In the genomic region with DNA sequence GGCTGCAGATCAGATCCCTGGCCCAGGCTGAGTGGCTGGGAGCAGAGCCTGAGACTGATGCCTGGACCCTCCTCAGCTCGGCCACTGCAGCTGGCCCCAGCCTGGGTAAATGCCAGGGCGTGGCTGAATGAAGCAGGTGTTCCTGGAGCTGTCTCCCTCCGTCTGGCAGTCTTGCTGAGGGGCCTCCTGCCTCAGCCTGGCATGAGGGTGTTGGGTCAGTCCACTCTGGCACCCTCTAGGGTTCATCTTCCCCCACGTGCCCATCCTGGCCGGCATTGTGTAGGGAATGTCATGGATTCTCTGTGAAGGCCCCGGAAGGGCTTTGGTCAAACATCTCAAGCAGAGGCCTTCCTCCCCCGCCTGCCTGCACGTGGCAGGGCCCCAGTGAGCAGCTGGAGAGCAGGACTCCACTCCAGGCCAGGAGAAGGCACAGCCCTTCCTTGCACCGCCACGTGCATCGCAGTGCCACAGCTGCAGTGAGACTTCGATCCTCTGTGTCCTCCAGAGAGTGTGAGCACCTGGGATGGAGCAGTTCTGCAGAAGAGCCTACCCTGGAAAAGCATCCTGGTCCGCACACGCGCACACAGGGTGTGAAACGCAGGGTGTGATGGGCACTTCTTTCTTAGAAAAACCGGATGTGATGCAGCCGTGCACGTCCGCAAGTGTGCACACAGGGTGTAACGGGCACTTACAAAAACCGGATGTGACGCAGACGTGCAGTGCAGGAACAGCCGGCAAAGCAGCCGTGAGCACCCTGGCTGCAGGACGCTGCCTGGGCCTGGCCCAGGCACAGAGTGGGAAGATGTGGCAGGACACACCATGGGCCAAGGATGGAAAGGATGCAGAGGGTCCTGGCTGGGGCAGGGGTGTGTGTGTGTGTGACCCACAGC, we compare ENCODE assay signal across 26 cellular contexts. TPM values are rescaled to one million over a fixed set of nuclear protein-coding genes. Genes with fewer than 3 reads are reported as not detected.
A peak's percentile ranks its signal among the peaks of the same experiment; 100 is the strongest.
DNase-seq lines count a peak whose midpoint lies in the region; ATAC-seq, FAIRE-seq and TF ChIP-seq lines count a peak whose summit lies in the region.
"Had no signal": no experiment of that assay in that cellular context is flagged by ENCODE, and none has a peak within 500 bp of the region (broad histone marks: within the 10 kb centered on the region; RNA-seq: fewer than 3 reads in every experiment).

No MANE protein-coding gene starts in this region.

- no peak overlapping the region for H3K4ac ChIP-seq in H1 (replicated peaks; ENCODE audit: insufficient read length, low read depth, low read length)

- no peak overlapping the region for H4K91ac ChIP-seq in H1 (replicated peaks; ENCODE audit: insufficient read length, low read length)

- H3K36me3 ChIP-seq in H1 (ENCODE audit: control insufficient read depth in 2 of 4, insufficient read depth in 4 of 4, low read length in 3 of 4) (no peaks in the 10 kb centered on the region), spleen (no peaks in the 10 kb centered on the region)
- H3K36me3 ChIP-seq: BLaER1 treated with 17β-estradiol and CSF1 and Interleukin-3, amounts not matched to agents 10 nM and 100 nM; SJCRH30 had no signal

- ATAC-seq in GM19395 (IDR thresholded peaks at IDR 0.05; ENCODE audit: unreplicated experiment) = no peak
- ATAC-seq in HG02973 (IDR thresholded peaks at IDR 0.05; ENCODE audit: unreplicated experiment) = no peak
- ATAC-seq: foreskin keratinocyte; naive thymus-derived CD8-positive, alpha-beta T cell had no signal

- no peak for TF ChIP-seq POLR2A in H1 (IDR thresholded peaks at IDR 0.05; ENCODE audit: control extremely low read depth in 1 of 2, low read depth in 2 of 2, low read length in 2 of 2)
- TF ChIP-seq POLR2A in spleen (IDR thresholded peaks at IDR 0.05) = no peak

- 83% methylated on average over 25 of the region's 27 CpGs; no CpG with 5 or more reads in 1 of the 2 experiments for WGBS in H1 (ENCODE audit: extremely low coverage in 1 of 2, insufficient coverage in 1 of 2, insufficient read length in 1 of 2, insufficient replicate concordance in 2 of 2, low coverage in 1 of 2, low lambda C conversion rate in 2 of 2, missing lambda C conversion rate in 1 of 2), 2 experiments
- 77 to 81% (median 78%) methylated on average over 21 to 27 of the region's 27 CpGs for WGBS in spleen, 5 donors

- FAIRE-seq in H1 (lab: Jason Lieb, UNC) = no peak
- FAIRE-seq: bronchial epithelial cell, keratinocyte had no signal

- no peak overlapping the region for H2AFZ ChIP-seq in H1 (ENCODE audit: low read length)

- H3K56ac ChIP-seq in H1 (replicated peaks; ENCODE audit: insufficient read length, low read depth, low read length) = no peak overlapping the region

- H3K4me3 ChIP-seq in H1 (ENCODE audit: extremely low read depth in 1 of 4, insufficient read depth in 2 of 4, low read depth in 3 of 4, low read length in 4 of 4) (no peak overlapping the region), spleen (no peak overlapping the region)
- H3K4me3 ChIP-seq: BLaER1 treated with 17β-estradiol and CSF1 and Interleukin-3, amounts not matched to agents 10 nM and 100 nM; SJCRH30 had no signal

- H3K9me3 ChIP-seq in H1 (ENCODE audit: insufficient read depth in 2 of 2, low read depth in 1 of 2, low read length in 1 of 2) (peaks cover 7 to 13% of the 10 kb centered on the region in 2 experiments; a peak in 3 of 4 replicates), spleen (peaks cover 0 to 11% (median 6%) of the 10 kb centered on the region in 8 donors)
- H3K9me3 ChIP-seq: SJCRH30 had no signal

- TF ChIP-seq EP300 in H1 (IDR thresholded peaks at IDR 0.05; ENCODE audit: borderline replicate concordance in 1 of 2, low read depth in 2 of 2, low read length in 2 of 2) = no peak

- H3K23ac ChIP-seq in H1 (ENCODE audit: insufficient read length) = no peak overlapping the region

- H2BK12ac ChIP-seq in H1 (ENCODE audit: low read depth, low read length) = peak overlapping the region; percentile 55; the same call in 1 of the 2 replicates

- H3K14ac ChIP-seq in H1 (ENCODE audit: insufficient read length) = no peak overlapping the region

- no peak overlapping the region for H2BK20ac ChIP-seq in H1 (ENCODE audit: low read length)

- H2BK120ac ChIP-seq in H1 (replicated peaks; ENCODE audit: low read depth, low read length) = no peak overlapping the region

- no peak overlapping the region; the same call in 1 of the 2 replicates for H4K8ac ChIP-seq in H1 (ENCODE audit: extremely low read depth, insufficient read depth, low read length)

- H2BK5ac ChIP-seq in H1 (ENCODE audit: low read depth, low read length) = no peak overlapping the region

- TF ChIP-seq CTCF in H1 (IDR thresholded peaks at IDR 0.05; ENCODE audit: control extremely low read depth in 1 of 3, insufficient read depth in 1 of 3, low read depth in 1 of 3, low read length in 3 of 3) = no peak
- no peak for TF ChIP-seq CTCF in spleen (IDR thresholded peaks at IDR 0.05 in 8 of 11, conservative IDR thresholded peaks at IDR 0.05 in 3 of 11)

- H2BK15ac ChIP-seq in H1 (ENCODE audit: low read length) = no peak overlapping the region

- no peak for TF ChIP-seq RAD21 in H1 (IDR thresholded peaks at IDR 0.05 in 1 of 2, conservative IDR thresholded peaks at IDR 0.05 in 1 of 2; ENCODE audit: low read depth in 2 of 2, low read length in 2 of 2)

- no peak overlapping the region for H4K5ac ChIP-seq in H1 (ENCODE audit: insufficient read length, low read depth, low read length)

- H2AK5ac ChIP-seq in H1 (ENCODE audit: low read depth, low read length) = no peak overlapping the region

- no peaks in the 10 kb centered on the region for H3K79me2 ChIP-seq in H1 (ENCODE audit: control insufficient read depth in 1 of 2, insufficient read depth in 2 of 2, low read length in 2 of 2)

- no peak overlapping the region for H3K9ac ChIP-seq in H1 (replicated peaks in 1 of 4; ENCODE audit: extremely low read depth in 1 of 4, low read depth in 3 of 4, low read length in 3 of 4)
- H3K9ac ChIP-seq: BLaER1 treated with 17β-estradiol and CSF1 and Interleukin-3, amounts not matched to agents 10 nM and 100 nM had no signal

- no peak overlapping the region for H3K4me2 ChIP-seq in H1 (ENCODE audit: insufficient read depth in 1 of 2, low read depth in 2 of 2, low read length in 2 of 2)

- H3K23me2 ChIP-seq in H1 (ENCODE audit: low read depth, low read length) = no peaks in the 10 kb centered on the region; the same call in 1 of the 2 replicates

- DNase-seq in NOMO-1 treated with dmso at 0.1 percent for 144 hours (lab: John Stamatoyannopoulos, UW; ENCODE audit: unreplicated experiment) (peak; percentile 4), NOMO-1 (lab: John Stamatoyannopoulos, UW; ENCODE audit: unreplicated experiment in 2 of 2) (no peak), NCI-H524 treated with DMSO at 0.1 percent for 48 hours (lab: John Stamatoyannopoulos, UW) (peak; percentile 29), H1 (ENCODE audit: low read depth in 1 of 2, low spot score in 2 of 2) (no peak), spleen (peak; percentile 47), HEK293T (ENCODE audit: extremely low spot score) (no peak)
- DNase-seq: activated CD4-positive, alpha-beta memory T cell treated with anti-CD3 and anti-CD28 coated beads, Interleukin-2, amount 10 ng/mL, durations not matched to agents 7 days and 5 days; dermis blood vessel endothelial cell; DMS153; foreskin keratinocyte; IMR-90; MM.1S; NCI-H187; NCI-H446 treated with DMSO at 0.1 percent for 48 hours; SJCRH30; stimulated activated CD4-positive, alpha-beta T cell treated with anti-CD3 and anti-CD28 coated beads, Interleukin-2, amount 100 ng/mL, for 24 hours had no signal

- H3K27me3 ChIP-seq in H1 (replicated peaks in 1 of 4; ENCODE audit: control insufficient read depth in 3 of 4, extremely low read depth in 1 of 4, insufficient read depth in 3 of 4, low read length in 3 of 4) (no peaks in the 10 kb centered on the region), spleen (replicated peaks in 1 of 7) (peaks cover 0 to 19% (median 0%) of the 10 kb centered on the region in 7 donors)
- H3K27me3 ChIP-seq: BLaER1 treated with 17β-estradiol and CSF1 and Interleukin-3, amounts not matched to agents 10 nM and 100 nM; foreskin keratinocyte; SJCRH30 had no signal

- H3K4me1 ChIP-seq in H1 (replicated peaks in 1 of 4; ENCODE audit: control insufficient read depth in 3 of 4, insufficient read depth in 4 of 4, low read length in 3 of 4) (peaks cover 0 to 3% (median 0%) of the 10 kb centered on the region in 4 experiments; a peak in 1 of 7 replicates), spleen (peaks cover 0 to 24% (median 3%) of the 10 kb centered on the region in 6 donors)
- H3K4me1 ChIP-seq: foreskin keratinocyte, SJCRH30 had no signal

- no peaks in the 10 kb centered on the region for H4K20me1 ChIP-seq in H1 (replicated peaks in 1 of 2; ENCODE audit: control insufficient read depth in 1 of 2, insufficient read depth in 2 of 2, low read length in 2 of 2)
- H4K20me1 ChIP-seq: BLaER1 treated with 17β-estradiol and CSF1 and Interleukin-3, amounts not matched to agents 10 nM and 100 nM had no signal

- H3K27ac ChIP-seq in H1 (ENCODE audit: low read depth, low read length) (no peak overlapping the region), spleen (no peak overlapping the region)
- H3K27ac ChIP-seq: BLaER1 treated with 17β-estradiol and CSF1 and Interleukin-3, amounts not matched to agents 10 nM and 100 nM; foreskin keratinocyte; SJCRH30 had no signal

- no peak overlapping the region for H3K18ac ChIP-seq in H1 (ENCODE audit: extremely low read depth, low read length)

- H3K79me1 ChIP-seq in H1 (ENCODE audit: low read depth, low read length) = no peaks in the 10 kb centered on the region

- POLR2A ChIA-PET in H1 (lab: Charles Lee; ENCODE audit: partially characterized antibody) (no interaction called here), HEK293T (lab: Yijun Ruan, JAX) (no interaction called here)

- intact Hi-C loops in spleen (cut with DNase I; ENCODE audit: low total_unique reads) = no loop called here

- CTCF ChIA-PET in H1 (lab: Charles Lee; ENCODE audit: partially characterized antibody) (interaction anchor here (0.7 to 1.6 kb wide), 4 partner anchors 11 to 40 kb away, joined by 3 to 5 read pairs (median 3); a partner anchor contains a TSS), HEK293T (lab: Yijun Ruan, JAX) (no interaction called here)

RNA-seq across cellular contexts. Expression of a gene that starts 4.6 kb away (rescaled TPM):
- total RNA-seq in H1 (2021; fragmentation: NEBNext Ultra II Directional; extraction: Animal tissue kit (Norgen Biotek cat#: 25700)) = not detected in 2 replicates
- polyA plus RNA-seq in H1 (2011; rRNA removed) (not detected in 2 replicates), spleen (not detected)
- polyA plus RNA-seq in H1 (2011; cell fraction: cytosol; rRNA removed) = not detected
- polyA plus RNA-seq in H1 (2011; cell fraction: nucleus; rRNA removed) = 0.09 TPM
- not detected in 4 replicates for polyA plus RNA-seq in H1 (2012, experiment 1 of 2)
- polyA plus RNA-seq in H1 (2012, experiment 2 of 2) = not detected
- not detected for polyA plus RNA-seq in H1 (2013, experiment 1 of 2)
- polyA plus RNA-seq in H1 (2013, experiment 2 of 2) = not detected
- polyA minus RNA-seq in H1 (2011; rRNA and poly(A)+ RNA removed) = not detected in 2 replicates
- not detected for polyA minus RNA-seq in H1 (2011; cell fraction: cytosol; rRNA and poly(A)+ RNA removed)
- not detected for polyA minus RNA-seq in H1 (2011; cell fraction: nucleus; rRNA and poly(A)+ RNA removed)
- not detected for total RNA-seq in spleen
- total RNA-seq: activated CD4-positive, alpha-beta memory T cell treated with anti-CD3 and anti-CD28 coated beads, Interleukin-2, amount 10 ng/mL, durations not matched to agents 7 days and 5 days; activated T-helper 1 cell treated with anti-CD3 and anti-CD28 coated beads, Interleukin-12 subunit alpha, Interleukin-12 subunit beta, Interleukin-2, Interleukin-4 antibody, amounts not matched to agents 30 ng/mL and 10 ng/mL and 1 ng/mL, durations not matched to agents 14 hours and 24 hours and 36 hours; bronchial epithelial cell; dermis blood vessel endothelial cell; foreskin keratinocyte; IMR-90; naive thymus-derived CD8-positive, alpha-beta T cell; SJCRH30; T-helper 2 cell treated with Interferon-gamma antibody and Interleukin-4, amounts not matched to agents 100 ng/mL and 5 ng/mL, for 36 hours; urinary bladder had no signal
- polyA plus RNA-seq: adipose tissue; foreskin keratinocyte; IMR-90; keratinocyte; naive thymus-derived CD8-positive, alpha-beta T cell; urinary bladder had no signal

RNA-seq across cellular contexts. Expression of a gene that starts 10.3 kb away (rescaled TPM):
- not detected in 2 replicates for total RNA-seq in H1 (2021; fragmentation: NEBNext Ultra II Directional; extraction: Animal tissue kit (Norgen Biotek cat#: 25700))
- polyA plus RNA-seq in H1 (2011; rRNA removed) (0.16 TPM in 1 of 2 replicates, not detected in the other), spleen (not detected)
- polyA plus RNA-seq in H1 (2011; cell fraction: cytosol; rRNA removed) = not detected
- polyA plus RNA-seq in H1 (2011; cell fraction: nucleus; rRNA removed) = 0.20 TPM
- not detected in 4 replicates for polyA plus RNA-seq in H1 (2012, experiment 1 of 2)
- polyA plus RNA-seq in H1 (2012, experiment 2 of 2) = not detected
- not detected for polyA plus RNA-seq in H1 (2013, experiment 1 of 2)
- not detected for polyA plus RNA-seq in H1 (2013, experiment 2 of 2)
- 0.19 TPM in 1 of 2 replicates, not detected in the other for polyA minus RNA-seq in H1 (2011; rRNA and poly(A)+ RNA removed)
- not detected for polyA minus RNA-seq in H1 (2011; cell fraction: cytosol; rRNA and poly(A)+ RNA removed)
- polyA minus RNA-seq in H1 (2011; cell fraction: nucleus; rRNA and poly(A)+ RNA removed) = 1.9 TPM
- total RNA-seq in spleen = not detected
- total RNA-seq: activated CD4-positive, alpha-beta memory T cell treated with anti-CD3 and anti-CD28 coated beads, Interleukin-2, amount 10 ng/mL, durations not matched to agents 7 days and 5 days; activated T-helper 1 cell treated with anti-CD3 and anti-CD28 coated beads, Interleukin-12 subunit alpha, Interleukin-12 subunit beta, Interleukin-2, Interleukin-4 antibody, amounts not matched to agents 30 ng/mL and 10 ng/mL and 1 ng/mL, durations not matched to agents 14 hours and 24 hours and 36 hours; bronchial epithelial cell; dermis blood vessel endothelial cell; foreskin keratinocyte; IMR-90; naive thymus-derived CD8-positive, alpha-beta T cell; SJCRH30; T-helper 2 cell treated with Interferon-gamma antibody and Interleukin-4, amounts not matched to agents 100 ng/mL and 5 ng/mL, for 36 hours; urinary bladder had no signal
- polyA plus RNA-seq: adipose tissue; foreskin keratinocyte; IMR-90; keratinocyte; naive thymus-derived CD8-positive, alpha-beta T cell; urinary bladder had no signal

RNA-seq across cellular contexts. Expression of a gene that starts 11.5 kb away (rescaled TPM):
- not detected in 2 replicates for total RNA-seq in H1 (2021; fragmentation: NEBNext Ultra II Directional; extraction: Animal tissue kit (Norgen Biotek cat#: 25700))
- polyA plus RNA-seq in H1 (2011; rRNA removed) = 0.08 and 0.09 TPM in 2 replicates
- polyA plus RNA-seq in H1 (2011; cell fraction: cytosol; rRNA removed) = not detected
- polyA plus RNA-seq in H1 (2011; cell fraction: nucleus; rRNA removed) = not detected
- not detected in 4 replicates for polyA plus RNA-seq in H1 (2012, experiment 1 of 2)
- not detected for polyA plus RNA-seq in H1 (2012, experiment 2 of 2)
- not detected for polyA plus RNA-seq in H1 (2013, experiment 1 of 2)
- not detected for polyA plus RNA-seq in H1 (2013, experiment 2 of 2)
- 0.15 and 0.22 TPM in 2 replicates for polyA minus RNA-seq in H1 (2011; rRNA and poly(A)+ RNA removed)
- polyA minus RNA-seq in H1 (2011; cell fraction: cytosol; rRNA and poly(A)+ RNA removed) = not detected
- polyA minus RNA-seq in H1 (2011; cell fraction: nucleus; rRNA and poly(A)+ RNA removed) = not detected
- not detected for total RNA-seq in spleen
- not detected for polyA plus RNA-seq in spleen
- total RNA-seq: activated CD4-positive, alpha-beta memory T cell treated with anti-CD3 and anti-CD28 coated beads, Interleukin-2, amount 10 ng/mL, durations not matched to agents 7 days and 5 days; activated T-helper 1 cell treated with anti-CD3 and anti-CD28 coated beads, Interleukin-12 subunit alpha, Interleukin-12 subunit beta, Interleukin-2, Interleukin-4 antibody, amounts not matched to agents 30 ng/mL and 10 ng/mL and 1 ng/mL, durations not matched to agents 14 hours and 24 hours and 36 hours; bronchial epithelial cell; dermis blood vessel endothelial cell; foreskin keratinocyte; IMR-90; naive thymus-derived CD8-positive, alpha-beta T cell; SJCRH30; T-helper 2 cell treated with Interferon-gamma antibody and Interleukin-4, amounts not matched to agents 100 ng/mL and 5 ng/mL, for 36 hours; urinary bladder had no signal
- polyA plus RNA-seq: adipose tissue; foreskin keratinocyte; IMR-90; keratinocyte; naive thymus-derived CD8-positive, alpha-beta T cell; urinary bladder had no signal

RNA-seq across cellular contexts. Expression of a gene that starts 17.6 kb away (rescaled TPM):
- not detected in 2 replicates for total RNA-seq in H1 (2021; fragmentation: NEBNext Ultra II Directional; extraction: Animal tissue kit (Norgen Biotek cat#: 25700))
- polyA plus RNA-seq in H1 (2011; rRNA removed) = 0.06 and 0.11 TPM in 2 replicates
- polyA plus RNA-seq in H1 (2011; cell fraction: cytosol; rRNA removed) = not detected
- 0.13 TPM for polyA plus RNA-seq in H1 (2011; cell fraction: nucleus; rRNA removed)
- 0.16 TPM in 1 of 4 replicates, not detected in the others for polyA plus RNA-seq in H1 (2012, experiment 1 of 2)
- polyA plus RNA-seq in H1 (2012, experiment 2 of 2) = not detected
- not detected for polyA plus RNA-seq in H1 (2013, experiment 1 of 2)
- not detected for polyA plus RNA-seq in H1 (2013, experiment 2 of 2)
- 0.38 and 0.51 TPM in 2 replicates for polyA minus RNA-seq in H1 (2011; rRNA and poly(A)+ RNA removed)
- polyA minus RNA-seq in H1 (2011; cell fraction: cytosol; rRNA and poly(A)+ RNA removed) = not detected
- not detected for polyA minus RNA-seq in H1 (2011; cell fraction: nucleus; rRNA and poly(A)+ RNA removed)
- total RNA-seq in spleen = not detected
- polyA plus RNA-seq in spleen = not detected
- total RNA-seq: activated CD4-positive, alpha-beta memory T cell treated with anti-CD3 and anti-CD28 coated beads, Interleukin-2, amount 10 ng/mL, durations not matched to agents 7 days and 5 days; activated T-helper 1 cell treated with anti-CD3 and anti-CD28 coated beads, Interleukin-12 subunit alpha, Interleukin-12 subunit beta, Interleukin-2, Interleukin-4 antibody, amounts not matched to agents 30 ng/mL and 10 ng/mL and 1 ng/mL, durations not matched to agents 14 hours and 24 hours and 36 hours; bronchial epithelial cell; dermis blood vessel endothelial cell; foreskin keratinocyte; IMR-90; naive thymus-derived CD8-positive, alpha-beta T cell; SJCRH30; T-helper 2 cell treated with Interferon-gamma antibody and Interleukin-4, amounts not matched to agents 100 ng/mL and 5 ng/mL, for 36 hours; urinary bladder had no signal
- polyA plus RNA-seq: foreskin keratinocyte; IMR-90; keratinocyte; naive thymus-derived CD8-positive, alpha-beta T cell; urinary bladder had no signal

RNA-seq across cellular contexts. Expression of a gene that starts 23.4 kb away (rescaled TPM):
- not detected in 2 replicates for total RNA-seq in H1 (2021; fragmentation: NEBNext Ultra II Directional; extraction: Animal tissue kit (Norgen Biotek cat#: 25700))
- polyA plus RNA-seq in H1 (2011; rRNA removed) = 0.12 and 0.33 TPM in 2 replicates
- not detected for polyA plus RNA-seq in H1 (2011; cell fraction: cytosol; rRNA removed)
- 0.26 TPM for polyA plus RNA-seq in H1 (2011; cell fraction: nucleus; rRNA removed)
- polyA plus RNA-seq in H1 (2012, experiment 1 of 2) = 0.15 TPM in 1 of 4 replicates, not detected in the others
- polyA plus RNA-seq in H1 (2012, experiment 2 of 2) = not detected
- polyA plus RNA-seq in H1 (2013, experiment 1 of 2) = not detected
- polyA plus RNA-seq in H1 (2013, experiment 2 of 2) = 0.06 TPM
- 0.47 and 0.78 TPM in 2 replicates for polyA minus RNA-seq in H1 (2011; rRNA and poly(A)+ RNA removed)
- not detected for polyA minus RNA-seq in H1 (2011; cell fraction: cytosol; rRNA and poly(A)+ RNA removed)
- 1.2 TPM for polyA minus RNA-seq in H1 (2011; cell fraction: nucleus; rRNA and poly(A)+ RNA removed)
- total RNA-seq in spleen = not detected
- polyA plus RNA-seq in spleen = not detected
- total RNA-seq: activated CD4-positive, alpha-beta memory T cell treated with anti-CD3 and anti-CD28 coated beads, Interleukin-2, amount 10 ng/mL, durations not matched to agents 7 days and 5 days; activated T-helper 1 cell treated with anti-CD3 and anti-CD28 coated beads, Interleukin-12 subunit alpha, Interleukin-12 subunit beta, Interleukin-2, Interleukin-4 antibody, amounts not matched to agents 30 ng/mL and 10 ng/mL and 1 ng/mL, durations not matched to agents 14 hours and 24 hours and 36 hours; bronchial epithelial cell; dermis blood vessel endothelial cell; foreskin keratinocyte; IMR-90; naive thymus-derived CD8-positive, alpha-beta T cell; SJCRH30; T-helper 2 cell treated with Interferon-gamma antibody and Interleukin-4, amounts not matched to agents 100 ng/mL and 5 ng/mL, for 36 hours; urinary bladder had no signal
- polyA plus RNA-seq: adipose tissue; foreskin keratinocyte; IMR-90; keratinocyte; naive thymus-derived CD8-positive, alpha-beta T cell; urinary bladder had no signal

Comparison
In these comparisons a context has a peak if more than half of its experiments do, and no peak if none do; other contexts are left out.
1. DNase-seq: peak in NOMO-1 treated with dmso at 0.1 percent for 144 hours (single experiment), NCI-H524 treated with DMSO at 0.1 percent for 48 hours (single experiment) and spleen (single experiment); none in NOMO-1 (0 of 2), H1 (0 of 2) and HEK293T (single experiment).